18 cellular contexts compared by ENCODE assay signal in genomic region chr10:15515207-15515606, GRCh38.
DNase-seq lines count a peak whose midpoint lies in the region; ATAC-seq and TF ChIP-seq lines count a peak whose summit lies in the region.
"Had no signal": no experiment of that assay in that cellular context is flagged by ENCODE, and none has a peak within 500 bp of the region (broad histone marks: within the 10 kb centered on the region; RNA-seq: fewer than 3 reads in every experiment).

No MANE protein-coding gene starts in this region.

- no peaks in the 10 kb centered on the region for H3K27me3 Mint-ChIP-seq in nephron (ENCODE audit: low read depth)
- no peaks in the 10 kb centered on the region for H3K27me3 Mint-ChIP-seq in activated T-helper 1 cell treated with anti-CD3 and anti-CD28 coated beads, Interleukin-12 subunit alpha, Interleukin-12 subunit beta, Interleukin-2, Interleukin-4 antibody, amounts not matched to agents 30 ng/mL and 10 ng/mL and 1 ng/mL, durations not matched to agents 14 hours and 24 hours and 36 hours (ENCODE audit: insufficient read depth)
- H3K27me3 Mint-ChIP-seq: stimulated activated memory B cell treated with anti-CD40 and anti-IgM and Interleukin-4, amounts not matched to agents 10 μg/mL and 1 μg/mL and 100 μg/mL, for 72 hours had no signal

- no peak overlapping the region for H3K4me3 Mint-ChIP-seq in nephron
- no peak overlapping the region for H3K4me3 Mint-ChIP-seq in activated T-helper 1 cell treated with anti-CD3 and anti-CD28 coated beads, Interleukin-12 subunit alpha, Interleukin-12 subunit beta, Interleukin-2, Interleukin-4 antibody, amounts not matched to agents 30 ng/mL and 10 ng/mL and 1 ng/mL, durations not matched to agents 14 hours and 24 hours and 36 hours
- H3K4me3 Mint-ChIP-seq: neural crest cell; stimulated activated memory B cell treated with anti-CD40 and anti-IgM and Interleukin-4, amounts not matched to agents 10 μg/mL and 1 μg/mL and 100 μg/mL, for 72 hours had no signal

- no peak overlapping the region for H3K4me3 ChIP-seq in HFF-Myc (replicated peaks; ENCODE audit: low read depth, low read length)
- H3K4me3 ChIP-seq: HAP-1 had no signal

- TF ChIP-seq CTCF in HFF-Myc (IDR thresholded peaks at IDR 0.05; ENCODE audit: low read depth, low read length, missing control alignments) (no peak), nephron (IDR thresholded peaks at IDR 0.05; ENCODE audit: unreplicated experiment in 3 of 3) (no peak)

- no peaks in the 10 kb centered on the region for H3K9me3 Mint-ChIP-seq in nephron
- no peaks in the 10 kb centered on the region for H3K9me3 Mint-ChIP-seq in activated T-helper 1 cell treated with anti-CD3 and anti-CD28 coated beads, Interleukin-12 subunit alpha, Interleukin-12 subunit beta, Interleukin-2, Interleukin-4 antibody, amounts not matched to agents 30 ng/mL and 10 ng/mL and 1 ng/mL, durations not matched to agents 14 hours and 24 hours and 36 hours
- H3K9me3 Mint-ChIP-seq: neural crest cell had no signal

- peaks cover 14% of the 10 kb centered on the region for H3K4me1 Mint-ChIP-seq in nephron
- peaks cover 7% of the 10 kb centered on the region for H3K4me1 Mint-ChIP-seq in activated T-helper 1 cell treated with anti-CD3 and anti-CD28 coated beads, Interleukin-12 subunit alpha, Interleukin-12 subunit beta, Interleukin-2, Interleukin-4 antibody, amounts not matched to agents 30 ng/mL and 10 ng/mL and 1 ng/mL, durations not matched to agents 14 hours and 24 hours and 36 hours (ENCODE audit: low read depth)
- H3K4me1 Mint-ChIP-seq: neural crest cell; stimulated activated memory B cell treated with anti-CD40 and anti-IgM and Interleukin-4, amounts not matched to agents 10 μg/mL and 1 μg/mL and 100 μg/mL, for 72 hours had no signal

- DNase-seq in AG08395 (ENCODE audit: low spot score) (peak; percentile 56), HFF-Myc (ENCODE audit: extremely low read depth, low read depth) (peak; percentile 32), fibroblast of peridontal ligament (ENCODE audit: extremely low read depth) (peak; percentile 48), NCI-H774 (lab: John Stamatoyannopoulos, UW) (no peak)
- DNase-seq in activated T-helper 1 cell treated with anti-CD3 and anti-CD28 coated beads, Interleukin-12 subunit alpha, Interleukin-12 subunit beta, Interleukin-2, Interleukin-4 antibody, amounts not matched to agents 30 ng/mL and 10 ng/mL and 1 ng/mL, durations not matched to agents 14 hours and 24 hours and 36 hours (ENCODE audit: low spot score), result no peak
- DNase-seq: activated CD4-positive, CD25-positive, alpha-beta regulatory T cell; activated naive CD4-positive, alpha-beta T cell treated with anti-CD3 and anti-CD28 coated beads, Interleukin-2, amount 50 U/mL, for 16 hours; central memory CD4-positive, alpha-beta T cell; KBM-7; NCI-H1417; NCI-H446 treated with DMSO at 0.1 percent for 48 hours; SW 1271 had no signal

- peaks cover 17% of the 10 kb centered on the region for H3K36me3 Mint-ChIP-seq in nephron (ENCODE audit: low read depth)
- no peaks in the 10 kb centered on the region for H3K36me3 Mint-ChIP-seq in activated T-helper 1 cell treated with anti-CD3 and anti-CD28 coated beads, Interleukin-12 subunit alpha, Interleukin-12 subunit beta, Interleukin-2, Interleukin-4 antibody, amounts not matched to agents 30 ng/mL and 10 ng/mL and 1 ng/mL, durations not matched to agents 14 hours and 24 hours and 36 hours (ENCODE audit: low read depth)
- H3K36me3 Mint-ChIP-seq: stimulated activated memory B cell treated with anti-CD40 and anti-IgM and Interleukin-4, amounts not matched to agents 10 μg/mL and 1 μg/mL and 100 μg/mL, for 72 hours had no signal

- ATAC-seq in GM21515 (IDR thresholded peaks at IDR 0.05; ENCODE audit: unreplicated experiment), result no peak
- no peak for ATAC-seq in GM19455 (IDR thresholded peaks at IDR 0.05; ENCODE audit: unreplicated experiment)
- ATAC-seq: stimulated activated memory B cell treated with anti-CD40 and anti-IgM and Interleukin-4, amounts not matched to agents 10 μg/mL and 1 μg/mL and 100 μg/mL, for 72 hours had no signal

- peak overlapping the region in 2 of 3 experiments; percentile 24 to 63 for H3K27ac Mint-ChIP-seq in nephron
- H3K27ac Mint-ChIP-seq in activated T-helper 1 cell treated with anti-CD3 and anti-CD28 coated beads, Interleukin-12 subunit alpha, Interleukin-12 subunit beta, Interleukin-2, Interleukin-4 antibody, amounts not matched to agents 30 ng/mL and 10 ng/mL and 1 ng/mL, durations not matched to agents 14 hours and 24 hours and 36 hours, result no peak overlapping the region
- H3K27ac Mint-ChIP-seq: stimulated activated memory B cell treated with anti-CD40 and anti-IgM and Interleukin-4, amounts not matched to agents 10 μg/mL and 1 μg/mL and 100 μg/mL, for 72 hours had no signal

- intact Hi-C loops in activated T-helper 1 cell treated with anti-CD3 and anti-CD28 coated beads, Interleukin-12 subunit alpha, Interleukin-12 subunit beta, Interleukin-2, Interleukin-4 antibody, amounts not matched to agents 30 ng/mL and 10 ng/mL and 1 ng/mL, durations not matched to agents 14 hours and 24 hours and 36 hours (cut with micrococcal nuclease), result no loop called here

Comparison
In these comparisons a context has a peak if more than half of its experiments do, and no peak if none do; other contexts are left out.
1. DNase-seq: peak in AG08395 (single experiment), HFF-Myc (single experiment) and fibroblast of peridontal ligament (single experiment); none in NCI-H774 (single experiment) and activated T-helper 1 cell treated with anti-CD3 and anti-CD28 coated beads, Interleukin-12 subunit alpha, Interleukin-12 subunit beta, Interleukin-2, Interleukin-4 antibody, amounts not matched to agents 30 ng/mL and 10 ng/mL and 1 ng/mL, durations not matched to agents 14 hours and 24 hours and 36 hours (single experiment).